ENCODE assay signal across 27 cellular contexts in genomic region chr12:83800022-83800421, GRCh38.
"Had no signal": no experiment of that assay in that cellular context is flagged by ENCODE, and none has a peak within 500 bp of the region (broad histone marks: within the 10 kb centered on the region; RNA-seq: fewer than 3 reads in every experiment).

No MANE protein-coding gene starts in this region.

- H3K9me3 ChIP-seq: stomach, suprapubic skin, testis, thoracic aorta, thyroid gland, tibial artery, tibial nerve, transverse colon, upper lobe of left lung, upper lobe of right lung, uterus, vagina had no signal

- H3K27me3 ChIP-seq: stomach, suprapubic skin, testis, thyroid gland, tibial artery, tibial nerve, transverse colon, upper lobe of left lung, upper lobe of right lung, uterus, vagina had no signal

- H3K4me3 ChIP-seq: stomach, suprapubic skin, testis, thoracic aorta, thyroid gland, tibial artery, tibial nerve, transverse colon, upper lobe of left lung, upper lobe of right lung, uterus, vagina had no signal

- H3K36me3 ChIP-seq: stomach, suprapubic skin, thoracic aorta, thyroid gland, tibial artery, tibial nerve, transverse colon, upper lobe of left lung, upper lobe of right lung, uterus, vagina had no signal

- ATAC-seq: stimulated activated effector memory CD8-positive, alpha-beta T cell treated with anti-CD3 and anti-CD28 coated beads, Interleukin-12 subunit alpha, Interleukin-12 subunit beta, amount 100 ng/mL, for 72 hours; stimulated activated memory B cell treated with anti-CD40 and anti-IgM and Interleukin-4, amounts not matched to agents 10 μg/mL and 1 μg/mL and 100 μg/mL, for 72 hours; stimulated activated naive B cell treated with anti-CD40 and anti-IgM and Interleukin-4, amounts not matched to agents 10 μg/mL and 1 μg/mL and 100 μg/mL, for 72 hours; stimulated activated naive CD8-positive, alpha-beta T cell treated with anti-CD3 and anti-CD28 coated beads, Interleukin-15, amount 100 ng/mL, for 72 hours; stimulated activated naive CD8-positive, alpha-beta T cell treated with anti-CD3 and anti-CD28 coated beads, Interleukin-15, Interleukin-2, amounts not matched to agents 100 U/mL and 50 U/mL, for 24 hours; upper lobe of right lung had no signal

- H3K27ac ChIP-seq: stomach, suprapubic skin, testis, thoracic aorta, thyroid gland, tibial artery, tibial nerve, transverse colon, upper lobe of left lung, upper lobe of right lung, uterus, vagina had no signal

- DNase-seq: stimulated activated CD4-positive, alpha-beta T cell treated with anti-CD3 and anti-CD28 coated beads, Interleukin-2, amount 100 ng/mL, for 48 hours; stimulated activated CD4-positive, alpha-beta T cell treated with anti-CD3 and anti-CD28 coated beads, Interleukin-4, amount 100 ng/mL, for 1 hour; stimulated activated CD4-positive, alpha-beta T cell treated with anti-CD3 and anti-CD28 coated beads, Interleukin-4, amount 100 ng/mL, for 24 hours; stimulated activated CD4-positive, alpha-beta T cell treated with anti-CD3 and anti-CD28 coated beads, Interleukin-4, amount 100 ng/mL, for 4 hours; stimulated activated CD8-positive, alpha-beta memory T cell treated with anti-CD3 and anti-CD28 coated beads, Interleukin-4, amount 100 ng/mL, for 48 hours; stimulated activated naive B cell treated with anti-CD40 and anti-IgM and Interleukin-4, amounts not matched to agents 10 μg/mL and 1 μg/mL and 100 μg/mL, for 72 hours; stimulated activated naive CD4-positive, alpha-beta T cell; stimulated activated naive CD4-positive, alpha-beta T cell treated with Interleukin-2 at 50 U/mL for 16 hours; stimulated activated naive CD8-positive, alpha-beta T cell treated with anti-CD3 and anti-CD28 coated beads, Interleukin-15, amount 100 ng/mL, for 72 hours; stimulated activated naive CD8-positive, alpha-beta T cell treated with anti-CD3 and anti-CD28 coated beads, Interleukin-15, Interleukin-2, amounts not matched to agents 100 U/mL and 50 U/mL, for 24 hours; stomach; substantia nigra; testis; thyroid gland; tibial artery; transverse colon; trophoblast cell; upper lobe of right lung; uterus had no signal

- FAIRE-seq: urothelium cell line had no signal

- H3K4me1 ChIP-seq: stomach, suprapubic skin, testis, thyroid gland, tibial artery, tibial nerve, transverse colon, upper lobe of left lung, upper lobe of right lung, uterus, vagina had no signal
